14 cellular contexts compared by ENCODE assay signal in genomic region chr17:35214192-35214591, GRCh38. TPM values are rescaled to one million over a fixed set of nuclear protein-coding genes. Genes with fewer than 3 reads are reported as not detected.
DNase-seq lines count a peak whose midpoint lies in the region; ATAC-seq and TF ChIP-seq lines count a peak whose summit lies in the region.
"Had no signal": no experiment of that assay in that cellular context is flagged by ENCODE, and none has a peak within 500 bp of the region (broad histone marks: within the 10 kb centered on the region; RNA-seq: fewer than 3 reads in every experiment).

No MANE protein-coding gene starts in this region.

- H3K36me3 ChIP-seq in right atrium auricular region (no peaks in the 10 kb centered on the region), thymus (ENCODE audit: control insufficient read depth, insufficient read depth) (no peaks in the 10 kb centered on the region)

- peaks cover 10% of the 10 kb centered on the region for H3K36me3 Mint-ChIP-seq in effector memory CD8-positive, alpha-beta T cell (ENCODE audit: insufficient read depth)

- no peaks in the 10 kb centered on the region for H3K9me3 Mint-ChIP-seq in effector memory CD8-positive, alpha-beta T cell

- no peak overlapping the region for H3K27ac ChIP-seq in right atrium auricular region
- peak overlapping the region; percentile 99 for H3K27ac ChIP-seq in thymus (ENCODE audit: low read depth)
- H3K27ac ChIP-seq: C4-2B had no signal

- intact Hi-C loops in left cardiac atrium (cut with DNase I), result no loop called here

- H3K27me3 Mint-ChIP-seq in effector memory CD8-positive, alpha-beta T cell, result no peaks in the 10 kb centered on the region

- H3K4me1 ChIP-seq in right atrium auricular region (peaks cover 0 to 12% of the 10 kb centered on the region in 2 donors), thymus (ENCODE audit: control insufficient read depth, insufficient read depth, low read length) (peaks cover 54% of the 10 kb centered on the region)

- peak overlapping the region; percentile 89 to 91 for H3K27ac Mint-ChIP-seq in effector memory CD8-positive, alpha-beta T cell

- H3K27me3 ChIP-seq in right atrium auricular region, result no peaks in the 10 kb centered on the region
- no peaks in the 10 kb centered on the region for H3K27me3 ChIP-seq in thymus (ENCODE audit: control insufficient read depth, insufficient read depth)

- TF ChIP-seq CTCF in right atrium auricular region (IDR thresholded peaks at IDR 0.05), result no peak

- peaks cover 59 to 73% of the 10 kb centered on the region in 2 donors for H3K4me1 Mint-ChIP-seq in effector memory CD8-positive, alpha-beta T cell (ENCODE audit: low read depth in 2 of 2)

- H3K4me3 ChIP-seq in right atrium auricular region, result no peak overlapping the region
- peak overlapping the region; percentile 35 for H3K4me3 ChIP-seq in thymus (ENCODE audit: low read length)

- ATAC-seq in left cardiac atrium, result peak; percentile 31 to 70
- peak; percentile 89 for ATAC-seq in effector memory CD8-positive, alpha-beta T cell (replicated peaks)
- no peak for ATAC-seq in GM21360 (IDR thresholded peaks at IDR 0.05; ENCODE audit: unreplicated experiment)
- ATAC-seq in GM21528 (IDR thresholded peaks at IDR 0.05; ENCODE audit: low FRiP score, unreplicated experiment), result no peak

- H3K4me3 Mint-ChIP-seq in effector memory CD8-positive, alpha-beta T cell, result peak overlapping the region; percentile 66 to 79

- DNase-seq in left cardiac atrium (no peak), right atrium auricular region (ENCODE audit: low spot score) (no peak), T-helper 9 cell (peak; percentile 7), NCI-H345 (lab: John Stamatoyannopoulos, UW) (no peak)
- DNase-seq in effector memory CD8-positive, alpha-beta T cell, result peak; percentile 44 to 51 (median 47)
- DNase-seq: anterior cingulate cortex, glutamatergic neuron, posterior cingulate gyrus, trophoblast cell had no signal

- no peaks in the 10 kb centered on the region for H3K9me3 ChIP-seq in right atrium auricular region
- H3K9me3 ChIP-seq in thymus (ENCODE audit: control insufficient read depth), result no peaks in the 10 kb centered on the region

- WGBS in thymus, result 4% methylated on average over 3 of the region's 3 CpGs

RNA-seq across cellular contexts. Expression of gene SLC35G3, which starts 20.0 kb away (rescaled TPM):
- total RNA-seq in left cardiac atrium (not detected), right atrium auricular region (not detected)
- 0.09 TPM for polyA plus RNA-seq in thymus
- total RNA-seq: lung microvascular endothelial cell had no signal

RNA-seq across cellular contexts. Expression of gene SLFN5, which starts 28.7 kb away (rescaled TPM):
- total RNA-seq in left cardiac atrium, result 10 to 100 TPM; 15.8 to 27.4 TPM
- 10 to 100 TPM; 11.1 to 12.9 TPM for total RNA-seq in right atrium auricular region
- polyA plus RNA-seq in thymus, result 24.8 TPM

Comparison
In these comparisons a context has a peak if more than half of its experiments do, and no peak if none do; other contexts are left out.
1. ATAC-seq: peak in left cardiac atrium (2 of 2) and effector memory CD8-positive, alpha-beta T cell (single experiment); none in GM21360 (single experiment) and GM21528 (single experiment).
2. DNase-seq: peak in T-helper 9 cell (single experiment) and effector memory CD8-positive, alpha-beta T cell (3 of 3); none in left cardiac atrium (single experiment), right atrium auricular region (single experiment) and NCI-H345 (single experiment).